ENCODE assay signal across 8 cellular contexts in genomic region chr5:134003064-134003956, GRCh38. TPM values are rescaled to one million over a fixed set of nuclear protein-coding genes. Genes with fewer than 3 reads are reported as not detected.
A peak's percentile ranks its signal among the peaks of the same experiment; 100 is the strongest.
DNase-seq lines count a peak whose midpoint lies in the region; ATAC-seq and TF ChIP-seq lines count a peak whose summit lies in the region.

No MANE protein-coding gene starts in this region.

- H2AFZ ChIP-seq in HCT116 (ENCODE audit: low read depth, low read length, poor library complexity, severe bottlenecking) (no peak overlapping the region), osteoblast (ENCODE audit: low read length) (peak overlapping the region; percentile 17)

- peak in 1 of 3 donors; percentile 10 for DNase-seq in CD4-positive, CD25-positive, alpha-beta regulatory T cell
- DNase-seq in HCT116 (ENCODE audit: low read depth, low spot score) (no peak), WERI-Rb-1 (no peak), endodermal cell (no peak), osteoblast (ENCODE audit: insufficient read length, low spot score, missing footprints) (no peak), NCI-H1694 (lab: John Stamatoyannopoulos, UW) (no peak), NCI-H1417 treated with DMSO at 0.1 percent for 48 hours (lab: John Stamatoyannopoulos, UW) (no peak), SK-N-DZ (ENCODE audit: low spot score) (no peak)

- H3K36me3 ChIP-seq in CD4-positive, CD25-positive, alpha-beta regulatory T cell (ENCODE audit: control insufficient read depth, insufficient read depth, low read length) = peaks cover 3% of the 10 kb centered on the region
- peaks cover 16 to 18% of the 10 kb centered on the region in 2 experiments; a peak in 3 of 4 replicates for H3K36me3 ChIP-seq in HCT116 (ENCODE audit: control insufficient read depth in 1 of 2, insufficient read depth in 2 of 2, low read length in 2 of 2)
- peaks cover 30% of the 10 kb centered on the region for H3K36me3 ChIP-seq in WERI-Rb-1
- H3K36me3 ChIP-seq in endodermal cell (ENCODE audit: control insufficient read depth, insufficient read depth, low read length) = peaks cover 20% of the 10 kb centered on the region
- peaks cover 24% of the 10 kb centered on the region for H3K36me3 ChIP-seq in osteoblast (ENCODE audit: insufficient read depth, low read length)

- H3K27ac ChIP-seq in CD4-positive, CD25-positive, alpha-beta regulatory T cell (ENCODE audit: insufficient read depth, low read length, poor library complexity, severe bottlenecking) = peak overlapping the region; percentile 94
- H3K27ac ChIP-seq in HCT116 (ENCODE audit: low read depth, low read length) = peak overlapping the region; percentile 99
- H3K27ac ChIP-seq in WERI-Rb-1 = peak overlapping the region; percentile 96
- H3K27ac ChIP-seq in endodermal cell (ENCODE audit: low read depth, low read length) = no peak overlapping the region
- H3K27ac ChIP-seq in osteoblast (ENCODE audit: low read depth, low read length) = peak overlapping the region; percentile 91

- no peak for TF ChIP-seq CTCF in HCT116 (IDR thresholded peaks at IDR 0.05 in 2 of 3, conservative IDR thresholded peaks at IDR 0.05 in 1 of 3; ENCODE audit: borderline replicate concordance in 1 of 3, insufficient read depth in 1 of 3, low read depth in 2 of 3, low read length in 2 of 3)
- no peak for TF ChIP-seq CTCF in WERI-Rb-1 (IDR thresholded peaks at IDR 0.05; ENCODE audit: low read depth, low read length)
- no peak for TF ChIP-seq CTCF in endodermal cell (conservative IDR thresholded peaks at IDR 0.05)
- no peak for TF ChIP-seq CTCF in osteoblast (IDR thresholded peaks at IDR 0.05; ENCODE audit: extremely low read depth, low read depth, low read length)

- H4K20me1 ChIP-seq in HCT116 (ENCODE audit: insufficient read depth) (peaks cover 28% of the 10 kb centered on the region; the same call in 1 of the 2 replicates), osteoblast (ENCODE audit: insufficient read depth, low read length) (peaks cover 52% of the 10 kb centered on the region)

- H3K4me2 ChIP-seq in HCT116 (ENCODE audit: low read length) (peak overlapping the region; percentile 99), osteoblast (ENCODE audit: insufficient read depth, low read length) (peak overlapping the region; percentile 93)

- RAD21 ChIA-PET in HCT116 (lab: Charles Lee; ENCODE audit: low non-redundant PET in 1 of 2, low total read pairs in 2 of 2, uncharacterized antibody in 2 of 2, unreplicated experiment in 2 of 2) = no interaction called here

- peak overlapping the region; percentile 26 to 98 (median 94) for H3K27ac Mint-ChIP-seq in CD4-positive, CD25-positive, alpha-beta regulatory T cell
- peak overlapping the region; percentile 89 for H3K27ac Mint-ChIP-seq in endodermal cell

- H3K9me3 Mint-ChIP-seq in CD4-positive, CD25-positive, alpha-beta regulatory T cell = no peaks in the 10 kb centered on the region
- H3K9me3 Mint-ChIP-seq in endodermal cell = no peaks in the 10 kb centered on the region

- H3K9me3 ChIP-seq in CD4-positive, CD25-positive, alpha-beta regulatory T cell (ENCODE audit: control insufficient read depth in 2 of 2, low read length in 2 of 2) = no peaks in the 10 kb centered on the region
- no peaks in the 10 kb centered on the region for H3K9me3 ChIP-seq in HCT116 (ENCODE audit: control insufficient read depth in 1 of 2, insufficient read depth in 1 of 2, low read depth in 1 of 2, low read length in 2 of 2)
- H3K9me3 ChIP-seq in WERI-Rb-1 (ENCODE audit: severe bottlenecking) = no peaks in the 10 kb centered on the region
- no peaks in the 10 kb centered on the region for H3K9me3 ChIP-seq in endodermal cell (ENCODE audit: control insufficient read depth, low read length)
- no peaks in the 10 kb centered on the region for H3K9me3 ChIP-seq in osteoblast (ENCODE audit: low read depth, low read length)

- peaks cover 4% of the 10 kb centered on the region for H3K27me3 Mint-ChIP-seq in CD4-positive, CD25-positive, alpha-beta regulatory T cell
- no peaks in the 10 kb centered on the region for H3K27me3 Mint-ChIP-seq in endodermal cell (ENCODE audit: insufficient read depth)

- CTCF ChIA-PET in HCT116 (lab: Charles Lee) = interaction anchor here (1.0 kb wide), 1 partner anchor 10 kb away, joined by 3 read pairs; no protein-coding TSS in a partner anchor

- H3K4me1 Mint-ChIP-seq in CD4-positive, CD25-positive, alpha-beta regulatory T cell = peaks cover 17 to 59% (median 39%) of the 10 kb centered on the region in 4 donors
- peaks cover 23% of the 10 kb centered on the region for H3K4me1 Mint-ChIP-seq in endodermal cell

- H3K4me1 ChIP-seq in CD4-positive, CD25-positive, alpha-beta regulatory T cell (ENCODE audit: control insufficient read depth, insufficient read depth, low read length, poor library complexity, severe bottlenecking) = peaks cover 31% of the 10 kb centered on the region
- peaks cover 24 to 58% of the 10 kb centered on the region in 2 experiments for H3K4me1 ChIP-seq in HCT116 (ENCODE audit: control insufficient read depth in 1 of 2, insufficient read depth in 2 of 2, low read length in 2 of 2)
- peaks cover 4% of the 10 kb centered on the region for H3K4me1 ChIP-seq in endodermal cell (ENCODE audit: control insufficient read depth, insufficient read depth, low read length)
- H3K4me1 ChIP-seq in osteoblast (ENCODE audit: insufficient read depth, low read length) = peaks cover 29% of the 10 kb centered on the region

- ATAC-seq in CD4-positive, CD25-positive, alpha-beta regulatory T cell (ENCODE audit: low read depth in 2 of 2) = no peak
- ATAC-seq in HCT116 = no peak

- 11 to 13% methylated on average over 8 to 18 of the region's 18 CpGs for WGBS in endodermal cell (ENCODE audit: insufficient coverage in 1 of 2, insufficient read length in 1 of 2), 2 experiments

- intact Hi-C loops in HCT116 (cut with micrococcal nuclease) = no loop called here

- no peaks in the 10 kb centered on the region for H3K36me3 Mint-ChIP-seq in CD4-positive, CD25-positive, alpha-beta regulatory T cell
- H3K36me3 Mint-ChIP-seq in endodermal cell (ENCODE audit: low read depth) = peaks cover 14% of the 10 kb centered on the region

- H3K79me2 ChIP-seq in HCT116 (ENCODE audit: insufficient read depth, low read length) (peaks cover 77% of the 10 kb centered on the region), osteoblast (ENCODE audit: insufficient read depth, low read length) (peaks cover 65% of the 10 kb centered on the region)

- no peaks in the 10 kb centered on the region for H3K27me3 ChIP-seq in CD4-positive, CD25-positive, alpha-beta regulatory T cell (ENCODE audit: control insufficient read depth, insufficient read depth, low read length)
- H3K27me3 ChIP-seq in HCT116 (ENCODE audit: insufficient read depth, low read length) = no peaks in the 10 kb centered on the region
- no peaks in the 10 kb centered on the region for H3K27me3 ChIP-seq in WERI-Rb-1 (ENCODE audit: insufficient read depth, low read depth, severe bottlenecking)
- H3K27me3 ChIP-seq in endodermal cell (ENCODE audit: control insufficient read depth, insufficient read depth, low read length, poor library complexity, severe bottlenecking) = no peaks in the 10 kb centered on the region
- no peaks in the 10 kb centered on the region for H3K27me3 ChIP-seq in osteoblast (ENCODE audit: insufficient read depth, low read length)

- BruUV-seq in HCT116 (replicated peaks; lab: Mats Ljungman, UMichigan) = TSS peak; percentile 60

- TF ChIP-seq RAD21 in HCT116 (IDR thresholded peaks at IDR 0.05; ENCODE audit: low read depth) = no peak

- H3K9ac ChIP-seq in HCT116 (ENCODE audit: low read length) (peak overlapping the region; percentile 93), endodermal cell (ENCODE audit: extremely low read depth, low read length, poor library complexity, severe bottlenecking) (peak overlapping the region; percentile 80)

- H3K9me2 ChIP-seq in HCT116 (ENCODE audit: insufficient read depth) = no peaks in the 10 kb centered on the region

- no peak for TF ChIP-seq POLR2A in HCT116 (IDR thresholded peaks at IDR 0.05; ENCODE audit: borderline replicate concordance, extremely low read depth, insufficient read depth, insufficient read length)

- H3K4me3 Mint-ChIP-seq in CD4-positive, CD25-positive, alpha-beta regulatory T cell = peak overlapping the region; percentile 94 to 98 (median 95)
- H3K4me3 Mint-ChIP-seq in endodermal cell = peak overlapping the region; percentile 85

- H3K4me3 ChIP-seq in CD4-positive, CD25-positive, alpha-beta regulatory T cell (ENCODE audit: low read depth, low read length) = peak overlapping the region; percentile 85
- H3K4me3 ChIP-seq in HCT116 (replicated peaks in 1 of 2; ENCODE audit: low read depth in 1 of 2, low read length in 2 of 2) (peak overlapping the region; percentile 82 to 87), WERI-Rb-1 (ENCODE audit: low read depth, low read length) (peak overlapping the region; percentile 92), endodermal cell (ENCODE audit: low read length) (peak overlapping the region; percentile 99), osteoblast (ENCODE audit: insufficient read depth, low read length) (peak overlapping the region; percentile 78)

- POLR2A ChIA-PET in HCT116 (lab: Charles Lee) = no interaction called here

RNA-seq across cellular contexts. Expression of gene VDAC1, which starts 1.5 kb away (rescaled TPM):
- total RNA-seq in CD4-positive, CD25-positive, alpha-beta regulatory T cell = 56.0 TPM
- 100 to 1,000 TPM in 2 of 4 donors, 10 to 100 TPM in 2; 85.4 to 104 (median 97.6) TPM for polyA plus RNA-seq in CD4-positive, CD25-positive, alpha-beta regulatory T cell
- total RNA-seq in HCT116 (2021; ENCODE audit: unreplicated experiment) (269 TPM), endodermal cell (100 to 1,000 TPM; 202 to 226 TPM), osteoblast (236 and 264 TPM in 2 replicates)
- 279 and 307 TPM in 2 replicates for polyA plus RNA-seq in HCT116 (2012)
- 205 TPM for polyA plus RNA-seq in endodermal cell (2013, experiment 1 of 2)
- polyA plus RNA-seq in endodermal cell (2013, experiment 2 of 2) = 193 TPM
- polyA plus RNA-seq in SK-N-DZ (2014; cell fraction: cytosol; rRNA removed) = 259 and 280 TPM in 2 replicates
- 115 and 147 TPM in 2 replicates for polyA plus RNA-seq in SK-N-DZ (2014; cell fraction: nucleus; rRNA removed)

RNA-seq across cellular contexts. Expression of gene C5orf15, which starts 34.9 kb away (rescaled TPM):
- total RNA-seq in CD4-positive, CD25-positive, alpha-beta regulatory T cell = 12.9 TPM
- 10 to 100 TPM; 24.0 to 34.8 (median 26.8) TPM for polyA plus RNA-seq in CD4-positive, CD25-positive, alpha-beta regulatory T cell
- 28.8 TPM for total RNA-seq in HCT116 (2021; ENCODE audit: unreplicated experiment)
- polyA plus RNA-seq in HCT116 (2012) = 30.9 and 34.8 TPM in 2 replicates
- 10 to 100 TPM; 37.6 to 37.7 TPM for total RNA-seq in endodermal cell
- polyA plus RNA-seq in endodermal cell (2013, experiment 1 of 2) = 64.4 TPM
- 60.7 TPM for polyA plus RNA-seq in endodermal cell (2013, experiment 2 of 2)
- 68.4 and 77.2 TPM in 2 replicates for total RNA-seq in osteoblast
- 71.5 and 78.8 TPM in 2 replicates for polyA plus RNA-seq in SK-N-DZ (2014; cell fraction: cytosol; rRNA removed)
- 29.8 and 42.3 TPM in 2 replicates for polyA plus RNA-seq in SK-N-DZ (2014; cell fraction: nucleus; rRNA removed)
